Comparison of ENCODE assay signal across 17 cellular contexts in the genomic region with DNA sequence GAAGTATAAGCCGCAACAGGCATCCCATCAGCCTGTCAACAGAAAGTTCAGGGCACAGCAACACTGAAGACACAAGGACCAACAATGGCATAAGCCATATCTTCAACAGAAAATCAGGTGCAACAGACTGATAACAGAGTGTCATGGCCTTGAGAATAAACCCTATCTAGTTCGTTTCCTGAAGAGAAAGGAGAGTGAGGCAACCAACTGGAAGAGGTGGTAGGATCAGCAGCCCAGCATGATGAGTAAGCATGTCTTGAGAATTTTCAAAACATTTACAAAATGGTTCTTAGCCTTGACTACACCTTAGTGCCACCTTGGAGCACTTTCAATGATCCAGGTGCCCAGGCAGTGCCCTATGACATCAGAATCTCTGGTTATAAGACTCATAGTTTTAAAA.
"Had no signal": no experiment of that assay in that cellular context is flagged by ENCODE, and none has a peak within 500 bp of the region (broad histone marks: within the 10 kb centered on the region; RNA-seq: fewer than 3 reads in every experiment).

No MANE protein-coding gene starts in this region.

- H3K9me3 ChIP-seq: heart right ventricle, left ventricle myocardium inferior, pancreas, tibial artery, vagina had no signal

- H3K27ac Mint-ChIP-seq: activated CD8-positive, alpha-beta memory T cell treated with anti-CD3 and anti-CD28 coated beads, Interleukin-2, amount 10 ng/mL, durations not matched to agents 7 days and 5 days; activated naive CD4-positive, alpha-beta T cell treated with anti-CD3 and anti-CD28 coated beads, Interleukin-2, amount 50 U/mL, for 72 hours; activated T-cell treated with anti-CD3 and anti-CD28 coated beads, Interleukin-2, amount 50 U/mL, for 24 hours; neural progenitor cell; stimulated activated effector memory CD8-positive, alpha-beta T cell treated with anti-CD3 and anti-CD28 coated beads, Interleukin-12 subunit alpha, Interleukin-12 subunit beta, amount 100 ng/mL, for 72 hours; T-helper 17 cell had no signal

- H3K9me3 Mint-ChIP-seq: neural progenitor cell had no signal

- H3K4me3 ChIP-seq: heart right ventricle, left ventricle myocardium inferior, neural progenitor cell, pancreas, tibial artery, vagina had no signal

- DNase-seq: activated CD4-positive, alpha-beta T cell treated with anti-CD3 and anti-CD28 coated beads, Interleukin-2, amount 50 U/mL, for 4 hours; activated CD4-positive, CD25-positive, alpha-beta regulatory T cell treated with anti-CD3 and anti-CD28 coated beads, Interleukin-2, amount 50 U/mL, for 72 hours; activated CD8-positive, alpha-beta memory T cell treated with anti-CD3 and anti-CD28 coated beads, Interleukin-2, amount 10 ng/mL, durations not matched to agents 7 days and 5 days; activated effector memory CD4-positive, alpha-beta T cell treated with Interleukin-2 at 50 U/mL for 16 hours; activated T-cell treated with anti-CD3 and anti-CD28 coated beads, Interleukin-2, amount 50 U/mL, for 24 hours; heart right ventricle; islet precursor cell; left ventricle myocardium inferior; pancreas; right cardiac atrium; small intestine; T-helper 17 cell; tibial artery had no signal

- H3K4me1 ChIP-seq: pancreas had no signal

- H3K27me3 ChIP-seq: heart right ventricle, neural progenitor cell, pancreas, tibial artery, vagina had no signal

- H3K36me3 ChIP-seq: heart right ventricle, left ventricle myocardium inferior, neural progenitor cell, pancreas, tibial artery, vagina had no signal

- H3K36me3 Mint-ChIP-seq: activated CD8-positive, alpha-beta memory T cell treated with anti-CD3 and anti-CD28 coated beads, Interleukin-2, amount 10 ng/mL, durations not matched to agents 7 days and 5 days; activated naive CD4-positive, alpha-beta T cell treated with anti-CD3 and anti-CD28 coated beads, Interleukin-2, amount 50 U/mL, for 72 hours; neural progenitor cell; stimulated activated effector memory CD8-positive, alpha-beta T cell treated with anti-CD3 and anti-CD28 coated beads, Interleukin-12 subunit alpha, Interleukin-12 subunit beta, amount 100 ng/mL, for 72 hours had no signal

- H3K4me1 Mint-ChIP-seq: activated CD8-positive, alpha-beta memory T cell treated with anti-CD3 and anti-CD28 coated beads, Interleukin-2, amount 10 ng/mL, durations not matched to agents 7 days and 5 days; stimulated activated effector memory CD8-positive, alpha-beta T cell treated with anti-CD3 and anti-CD28 coated beads, Interleukin-12 subunit alpha, Interleukin-12 subunit beta, amount 100 ng/mL, for 72 hours; T-helper 17 cell had no signal

- H3K27me3 Mint-ChIP-seq: activated CD8-positive, alpha-beta memory T cell treated with anti-CD3 and anti-CD28 coated beads, Interleukin-2, amount 10 ng/mL, durations not matched to agents 7 days and 5 days; activated T-cell treated with anti-CD3 and anti-CD28 coated beads, Interleukin-2, amount 50 U/mL, for 24 hours; T-helper 17 cell had no signal

- ATAC-seq: activated CD8-positive, alpha-beta memory T cell treated with anti-CD3 and anti-CD28 coated beads, Interleukin-2, amount 10 ng/mL, durations not matched to agents 7 days and 5 days; activated naive CD4-positive, alpha-beta T cell treated with anti-CD3 and anti-CD28 coated beads, Interleukin-2, amount 50 U/mL, for 72 hours; heart right ventricle; pancreas; right cardiac atrium; stimulated activated effector memory CD8-positive, alpha-beta T cell treated with anti-CD3 and anti-CD28 coated beads, Interleukin-12 subunit alpha, Interleukin-12 subunit beta, amount 100 ng/mL, for 72 hours; T-helper 17 cell had no signal

- H3K27ac ChIP-seq: heart right ventricle, left ventricle myocardium inferior, neural progenitor cell, pancreas, tibial artery, vagina had no signal

- H3K4me3 Mint-ChIP-seq: activated CD8-positive, alpha-beta memory T cell treated with anti-CD3 and anti-CD28 coated beads, Interleukin-2, amount 10 ng/mL, durations not matched to agents 7 days and 5 days; activated T-cell treated with anti-CD3 and anti-CD28 coated beads, Interleukin-2, amount 50 U/mL, for 24 hours; neural progenitor cell; stimulated activated effector memory CD8-positive, alpha-beta T cell treated with anti-CD3 and anti-CD28 coated beads, Interleukin-12 subunit alpha, Interleukin-12 subunit beta, amount 100 ng/mL, for 72 hours; T-helper 17 cell had no signal
